Comparison of ENCODE assay signal across 7 cellular contexts in the genomic region with DNA sequence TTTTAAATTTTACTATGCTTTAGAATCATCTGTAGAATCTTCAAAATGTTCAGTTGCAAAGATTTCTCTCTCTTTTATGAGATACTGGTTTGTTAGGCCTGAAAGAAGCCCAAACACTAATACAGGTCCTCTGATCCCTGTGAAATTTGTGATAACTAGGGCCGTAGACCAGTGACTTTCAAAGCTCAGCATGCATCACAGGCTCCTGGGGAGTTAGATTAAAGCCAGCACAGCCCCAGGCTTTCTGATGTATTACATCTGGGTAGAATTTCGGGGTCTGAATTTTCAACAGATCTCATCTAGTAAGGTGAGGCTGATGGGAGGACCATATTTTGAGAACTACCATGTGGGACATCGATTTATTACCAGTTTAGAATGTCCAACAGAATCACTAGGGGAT.
"Had no signal": no experiment of that assay in that cellular context is flagged by ENCODE, and none has a peak within 500 bp of the region (broad histone marks: within the 10 kb centered on the region; RNA-seq: fewer than 3 reads in every experiment).

No MANE protein-coding gene starts in this region.

- H3K27ac ChIP-seq: GM23248, HL-60 had no signal

- H3K9ac ChIP-seq: GM23248 had no signal

- DNase-seq: GM23248, H9, HCEC 1CT, KBM-7 had no signal

- H3K36me3 Mint-ChIP-seq: IgD-negative memory B cell had no signal

- H3K27ac Mint-ChIP-seq: H9, IgD-negative memory B cell had no signal

- H3K9me3 Mint-ChIP-seq: H9 had no signal

- ATAC-seq: HepG2 had no signal

- H3K4me1 Mint-ChIP-seq: IgD-negative memory B cell had no signal

- H3K4me3 Mint-ChIP-seq: H9, IgD-negative memory B cell had no signal

- H2AFZ ChIP-seq: GM23248 had no signal

- H3K4me3 ChIP-seq: GM23248 had no signal

- H3K27me3 Mint-ChIP-seq: IgD-negative memory B cell had no signal
